ENCODE assay signal across 9 cellular contexts in genomic region chr1:9068971-9069323, GRCh38. TPM values are rescaled to one million over a fixed set of nuclear protein-coding genes. Genes with fewer than 3 reads are reported as not detected.
DNase-seq lines count a peak whose midpoint lies in the region; TF ChIP-seq lines count a peak whose summit lies in the region.
"Had no signal": no experiment of that assay in that cellular context is flagged by ENCODE, and none has a peak within 500 bp of the region (broad histone marks: within the 10 kb centered on the region; RNA-seq: fewer than 3 reads in every experiment).

No MANE protein-coding gene starts in this region.

- H3K27ac ChIP-seq in SK-N-MC (peak overlapping the region; percentile 94), skin epidermis (peak overlapping the region in 19 of 21 experiments; percentile 8 to 84 (median 48))

- no peaks in the 10 kb centered on the region for H3K9me3 ChIP-seq in SK-N-MC (ENCODE audit: low read depth, low read length)

- H3K4me3 ChIP-seq in SK-N-MC = peak overlapping the region; percentile 68
- H3K4me3 ChIP-seq in fibroblast of the aortic adventitia (ENCODE audit: low read depth, low read length) = peak overlapping the region; percentile 23
- H3K4me3 ChIP-seq in skin epidermis = no peak overlapping the region

- peak overlapping the region; percentile 56 for H3K9ac ChIP-seq in SK-N-MC (ENCODE audit: insufficient read length)

- TF ChIP-seq CTCF in GM20000 (IDR thresholded peaks at IDR 0.05; ENCODE audit: extremely low read depth, missing control alignments) (no peak), fibroblast of the aortic adventitia (IDR thresholded peaks at IDR 0.05; ENCODE audit: insufficient read depth, low read length) (no peak)

- no peaks in the 10 kb centered on the region for H3K36me3 ChIP-seq in SK-N-MC (ENCODE audit: insufficient read depth, low read length)

- DNase-seq in GM20000 (ENCODE audit: low spot score) (peak; percentile 35), SK-N-MC (ENCODE audit: low read depth, low spot score) (no peak), fibroblast of the aortic adventitia (ENCODE audit: low read depth) (peak; percentile 70), NCI-H526 treated with DMSO at 0.1 percent for 48 hours (lab: John Stamatoyannopoulos, UW) (no peak), COLO668 (lab: John Stamatoyannopoulos, UW; ENCODE audit: unreplicated experiment) (no peak), AG08396 (ENCODE audit: low spot score) (no peak)
- no peak for DNase-seq in stimulated activated CD4-positive, alpha-beta T cell treated with anti-CD3 and anti-CD28 coated beads, Interleukin-4, amount 100 ng/mL, for 4 hours

RNA-seq across cellular contexts. Expression of gene SLC2A5, which starts 0.5 kb away (rescaled TPM):
- 0.90 and 1.1 TPM in 2 replicates for total RNA-seq in fibroblast of the aortic adventitia (ENCODE audit: low replicate concordance)
- total RNA-seq: activated CD8-positive, alpha-beta memory T cell treated with anti-CD3 and anti-CD28 coated beads for 36 hours had no signal

RNA-seq across cellular contexts. Expression of gene SLC2A7, which starts 42.7 kb away (rescaled TPM):
- not detected in 2 replicates for total RNA-seq in fibroblast of the aortic adventitia (ENCODE audit: low replicate concordance)
- total RNA-seq: activated CD8-positive, alpha-beta memory T cell treated with anti-CD3 and anti-CD28 coated beads for 36 hours had no signal

RNA-seq across cellular contexts. Expression of gene GPR157, which starts 60.0 kb away (rescaled TPM):
- 1.6 and 2.2 TPM in 2 replicates for total RNA-seq in fibroblast of the aortic adventitia (ENCODE audit: low replicate concordance)

Comparison
In these comparisons a context has a peak if more than half of its experiments do, and no peak if none do; other contexts are left out.
1. DNase-seq: peak in GM20000 (single experiment) and fibroblast of the aortic adventitia (single experiment); none in SK-N-MC (single experiment), NCI-H526 treated with DMSO at 0.1 percent for 48 hours (single experiment), COLO668 (single experiment), stimulated activated CD4-positive, alpha-beta T cell treated with anti-CD3 and anti-CD28 coated beads, Interleukin-4, amount 100 ng/mL, for 4 hours (0 of 2) and AG08396 (single experiment).
2. H3K4me3 ChIP-seq: peak in SK-N-MC (single experiment) and fibroblast of the aortic adventitia (single experiment); none in skin epidermis (0 of 7).